In the genomic region with DNA sequence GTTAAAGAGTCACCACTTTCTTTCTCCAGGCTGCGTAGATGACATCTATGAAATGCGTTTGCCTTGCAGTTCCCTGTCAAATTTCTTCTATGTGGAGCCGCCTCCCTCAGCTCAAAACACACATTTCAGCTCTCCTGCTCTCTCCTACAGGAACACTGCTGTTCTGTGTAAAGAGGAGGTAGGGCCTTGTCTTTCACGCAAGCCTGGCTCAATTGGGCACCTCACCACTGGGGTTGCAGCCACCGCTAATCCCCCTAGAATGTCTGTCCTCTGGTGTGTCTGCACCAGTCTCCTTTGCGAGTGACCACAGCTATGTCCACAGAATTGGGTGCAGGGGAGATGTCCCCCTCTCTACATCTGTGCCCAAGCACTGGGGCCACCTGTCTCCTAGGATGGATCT, we compare ENCODE assay signal across 2 cellular contexts.
TF ChIP-seq lines count a peak whose summit lies in the region.

No MANE protein-coding gene starts in this region.

TF ChIP-seq in GM23338, 12 proteins besides CTCF, POLR2A, EP300 and RAD21:
- TF ChIP-seq EZH2phosphoT487 (IDR thresholded peaks at IDR 0.05; ENCODE audit: unreplicated experiment) (no peak), NANOG (IDR thresholded peaks at IDR 0.05; ENCODE audit: borderline replicate concordance) (no peak), ZNF114 (CRISPR knock-in tag; IDR thresholded peaks at IDR 0.05) (no peak)

TF ChIP-seq in H1, 55 proteins besides CTCF, POLR2A, EP300 and RAD21:
- no peak for TF ChIP-seq TAF7 (optimal IDR thresholded peaks at IDR 0.05; ENCODE audit: borderline replicate concordance, low read depth, low read length)
- TF ChIP-seq CHD2 (IDR thresholded peaks at IDR 0.05; ENCODE audit: low read length), result no peak
- TF ChIP-seq HDAC6 (IDR thresholded peaks at IDR 0.05; ENCODE audit: low read depth, low read length), result no peak
- no peak for TF ChIP-seq CBX5 (IDR thresholded peaks at IDR 0.05; ENCODE audit: low read depth, low read length)
- no peak for TF ChIP-seq KDM4A (IDR thresholded peaks at IDR 0.05; ENCODE audit: low read depth, low read length, severe bottlenecking)
- TF ChIP-seq GABPA (IDR thresholded peaks at IDR 0.05; ENCODE audit: borderline replicate concordance, insufficient read depth, low read length), result no peak
- no peak for TF ChIP-seq RXRA (IDR thresholded peaks at IDR 0.05; ENCODE audit: insufficient read depth, low read depth, low read length)
TF ChIP-seq in H1: peak in this region for 0.
